8 cellular contexts compared by ENCODE assay signal in genomic region chr7:129122751-129123516, GRCh38. TPM values are rescaled to one million over a fixed set of nuclear protein-coding genes. Genes with fewer than 3 reads are reported as not detected.
DNase-seq lines count a peak whose midpoint lies in the region; ATAC-seq and TF ChIP-seq lines count a peak whose summit lies in the region.

No MANE protein-coding gene starts in this region.

- H3K9me3 Mint-ChIP-seq in glutamatergic neuron (ENCODE audit: unreplicated experiment), result peaks cover 16% of the 10 kb centered on the region

- no peak overlapping the region for H3K27ac Mint-ChIP-seq in glutamatergic neuron (ENCODE audit: unreplicated experiment)

- intact Hi-C loops in sciatic nerve (cut with DNase I), result no loop called here

- H3K4me1 Mint-ChIP-seq in glutamatergic neuron (ENCODE audit: low read depth, unreplicated experiment), result no peaks in the 10 kb centered on the region

- peak; percentile 65 for ATAC-seq in HG03095 (IDR thresholded peaks at IDR 0.05; ENCODE audit: unreplicated experiment)
- ATAC-seq in sciatic nerve, result peak; percentile 46

- peaks cover 16% of the 10 kb centered on the region for H3K36me3 Mint-ChIP-seq in glutamatergic neuron (ENCODE audit: unreplicated experiment)

- peak; percentile 66 for DNase-seq in activated effector memory CD4-positive, alpha-beta T cell treated with anti-CD3 and anti-CD28 coated beads, Interleukin-2, amount 50 U/mL, for 16 hours
- DNase-seq in activated effector memory CD4-positive, alpha-beta T cell treated with Interleukin-2 at 50 U/mL for 16 hours, result no peak
- DNase-seq in UCSD-AML1 (lab: John Stamatoyannopoulos, UW; ENCODE audit: unreplicated experiment) (peak; percentile 14), sciatic nerve (ENCODE audit: low spot score) (no peak), glutamatergic neuron (no peak), RKO (ENCODE audit: low spot score) (no peak), NCI-H1417 (lab: John Stamatoyannopoulos, UW) (no peak)

- H3K27me3 Mint-ChIP-seq in glutamatergic neuron (ENCODE audit: unreplicated experiment), result peaks cover 6% of the 10 kb centered on the region

- H3K4me3 Mint-ChIP-seq in glutamatergic neuron (ENCODE audit: unreplicated experiment), result no peak overlapping the region

- TF ChIP-seq CTCF in glutamatergic neuron (IDR thresholded peaks at IDR 0.05; ENCODE audit: partially characterized antibody, unreplicated experiment), result no peak

RNA-seq across cellular contexts. Expression of gene TSPAN33, which starts 21.6 kb away (rescaled TPM):
- total RNA-seq in sciatic nerve (11.8 TPM), glutamatergic neuron (ENCODE audit: unreplicated experiment) (6.6 TPM)

Comparison
In these comparisons a context has a peak if more than half of its experiments do, and no peak if none do; other contexts are left out.
1. DNase-seq: peak in activated effector memory CD4-positive, alpha-beta T cell treated with anti-CD3 and anti-CD28 coated beads, Interleukin-2, amount 50 U/mL, for 16 hours (single experiment) and UCSD-AML1 (single experiment); none in activated effector memory CD4-positive, alpha-beta T cell treated with Interleukin-2 at 50 U/mL for 16 hours (single experiment), sciatic nerve (single experiment), glutamatergic neuron (single experiment), RKO (single experiment) and NCI-H1417 (0 of 3).